13 cellular contexts compared by ENCODE assay signal in genomic region chr19:2138061-2138728, GRCh38.
"Had no signal": no experiment of that assay in that cellular context is flagged by ENCODE, and none has a peak within 500 bp of the region (broad histone marks: within the 10 kb centered on the region; RNA-seq: fewer than 3 reads in every experiment).

No MANE protein-coding gene starts in this region.

- H3K4me3 ChIP-seq: esophagus muscularis mucosa, left lung, spleen had no signal

- H3K9me3 Mint-ChIP-seq: activated T-helper 17 cell treated with anti-CD3 and anti-CD28 coated beads, Interleukin-2, amount 50 U/mL, for 72 hours; T-cell; type B pancreatic cell had no signal

- H3K9me3 ChIP-seq: esophagus muscularis mucosa, left lung, spleen had no signal

- DNase-seq: activated naive CD4-positive, alpha-beta T cell treated with anti-CD3 and anti-CD28 coated beads, Interleukin-2, amount 50 U/mL, for 16 hours; cerebellar nuclear complex; left lung; mesendoderm; spleen; stimulated activated CD4-positive, alpha-beta T cell treated with anti-CD3 and anti-CD28 coated beads, Interleukin-1b, Interleukin-23, amount 100 ng/mL, for 48 hours; stimulated activated naive CD4-positive, alpha-beta T cell; T-cell; T1000 had no signal

- H3K27ac ChIP-seq: esophagus muscularis mucosa, left lung, spleen had no signal

- H3K27ac Mint-ChIP-seq: T-cell, type B pancreatic cell had no signal

- ATAC-seq: activated T-helper 17 cell treated with anti-CD3 and anti-CD28 coated beads, Interleukin-2, amount 50 U/mL, for 72 hours; left lung; T-cell had no signal

- H3K4me1 ChIP-seq: left lung had no signal

- H3K4me1 Mint-ChIP-seq: activated T-helper 17 cell treated with anti-CD3 and anti-CD28 coated beads, Interleukin-2, amount 50 U/mL, for 72 hours had no signal

- H3K27me3 ChIP-seq: esophagus muscularis mucosa, left lung, spleen had no signal

- FAIRE-seq: islet of Langerhans had no signal

- H3K4me3 Mint-ChIP-seq: activated T-helper 17 cell treated with anti-CD3 and anti-CD28 coated beads, Interleukin-2, amount 50 U/mL, for 72 hours; T-cell; type B pancreatic cell had no signal

- H3K27me3 Mint-ChIP-seq: activated T-helper 17 cell treated with anti-CD3 and anti-CD28 coated beads, Interleukin-2, amount 50 U/mL, for 72 hours; T-cell; type B pancreatic cell had no signal
